Comparison of ENCODE assay signal across 9 cellular contexts in genomic region chr1:41482001-41482765, GRCh38. TPM values are rescaled to one million over a fixed set of nuclear protein-coding genes. Genes with fewer than 3 reads are reported as not detected.
A peak's percentile ranks its signal among the peaks of the same experiment; 100 is the strongest.
DNase-seq lines count a peak whose midpoint lies in the region; ATAC-seq, FAIRE-seq and TF ChIP-seq lines count a peak whose summit lies in the region.
"Had no signal": no experiment of that assay in that cellular context is flagged by ENCODE, and none has a peak within 500 bp of the region (broad histone marks: within the 10 kb centered on the region; RNA-seq: fewer than 3 reads in every experiment).

No MANE protein-coding gene starts in this region.

- WGBS in pancreas, 2 donors = 29 to 36% methylated on average over 18 of the region's 18 CpGs

- H3K27me3 Mint-ChIP-seq in chondrocyte (ENCODE audit: low read depth) = no peaks in the 10 kb centered on the region

- ATAC-seq in DND-41 (ENCODE audit: insufficient read depth, low read depth) = peak; percentile 50; the same call in 2 of the 3 replicates
- peak; percentile 21 to 43 (median 28) for ATAC-seq in pancreas
- no peak for ATAC-seq in GM21367 (IDR thresholded peaks at IDR 0.05; ENCODE audit: unreplicated experiment)

- H3K79me2 ChIP-seq in DND-41 (ENCODE audit: insufficient read depth, low read length) = no peaks in the 10 kb centered on the region

- H3K27me3 ChIP-seq in DND-41 (ENCODE audit: insufficient read depth, low read length, poor library complexity) (peaks cover 8% of the 10 kb centered on the region), pancreas (no peaks in the 10 kb centered on the region)

- 0 out of 2 replicates have a peak, but pooled peaks cover 4% of the 10 kb centered on the region for H3K4me1 ChIP-seq in DND-41 (ENCODE audit: insufficient read depth, low read length)
- H3K4me1 ChIP-seq in pancreas = peaks cover 31 to 41% (median 38%) of the 10 kb centered on the region in 3 donors

- no peak overlapping the region for H3K9ac ChIP-seq in DND-41 (ENCODE audit: low read depth, low read length)

- H3K4me3 ChIP-seq in DND-41 (ENCODE audit: low read depth in 1 of 2, low read length in 2 of 2) = no peak overlapping the region
- H3K4me3 ChIP-seq in pancreas = no peak overlapping the region

- no peak overlapping the region for H2AFZ ChIP-seq in DND-41 (ENCODE audit: low read depth, low read length)

- intact Hi-C loops in pancreas (cut with DNase I) = no loop called here

- peak; percentile 38 for DNase-seq in DND-41
- DNase-seq in NCI-H2196 (lab: John Stamatoyannopoulos, UW; ENCODE audit: unreplicated experiment) = peak; percentile 79
- peak; percentile 86 for DNase-seq in chondrocyte (ENCODE audit: low spot score)
- peak; percentile 60 to 95 (median 82) for DNase-seq in pancreas
- DNase-seq in HTR-8/SVneo (ENCODE audit: insufficient read length, low spot score) = no peak
- DNase-seq in HCEC 1CT = no peak
- no peak for DNase-seq in NCI-H128 (lab: John Stamatoyannopoulos, UW; ENCODE audit: unreplicated experiment)
- DNase-seq: SHP77 had no signal

- H3K27ac Mint-ChIP-seq in chondrocyte (ENCODE audit: unreplicated experiment) = no peak overlapping the region

- H3K36me3 ChIP-seq in DND-41 (ENCODE audit: insufficient read depth, low read length) (no peaks in the 10 kb centered on the region), pancreas (no peaks in the 10 kb centered on the region)

- no peaks in the 10 kb centered on the region for H3K9me3 Mint-ChIP-seq in chondrocyte (ENCODE audit: low read depth)

- H3K4me3 Mint-ChIP-seq in chondrocyte (ENCODE audit: unreplicated experiment) = no peak overlapping the region

- peaks cover 78% of the 10 kb centered on the region for H3K4me1 Mint-ChIP-seq in chondrocyte (ENCODE audit: low read depth)

- FAIRE-seq in pancreas (lab: Jason Lieb, UNC) (no peak), HTR-8/SVneo (lab: Jason Lieb, UNC) (no peak)

- no peaks in the 10 kb centered on the region for H3K36me3 Mint-ChIP-seq in chondrocyte (ENCODE audit: low read depth)

- peaks cover 14% of the 10 kb centered on the region for H4K20me1 ChIP-seq in DND-41 (ENCODE audit: insufficient read depth, low read length)

- no peak for TF ChIP-seq CTCF in DND-41 (IDR thresholded peaks at IDR 0.05; ENCODE audit: borderline replicate concordance, extremely low read depth, low read length, poor library complexity, severe bottlenecking)
- TF ChIP-seq CTCF in chondrocyte (IDR thresholded peaks at IDR 0.05) = no peak
- TF ChIP-seq CTCF in pancreas (IDR thresholded peaks at IDR 0.05) = no peak

- no peak overlapping the region for H3K27ac ChIP-seq in DND-41 (ENCODE audit: low read length)
- H3K27ac ChIP-seq in pancreas = peak overlapping the region in 3 of 4 donors; percentile 33 to 64 (median 37)

- no peak overlapping the region for H3K4me2 ChIP-seq in DND-41 (ENCODE audit: insufficient read depth, low read length)

- no peaks in the 10 kb centered on the region for H3K9me3 ChIP-seq in DND-41 (ENCODE audit: insufficient read depth, low read length, severe bottlenecking)
- H3K9me3 ChIP-seq in pancreas = no peaks in the 10 kb centered on the region

RNA-seq across cellular contexts. Expression of gene EDN2, which starts 2.3 kb away (rescaled TPM):
- total RNA-seq in chondrocyte (0.38 to 4.2 TPM (median 0.80 TPM) in 3 replicates), pancreas (1 to 10 TPM; 1.2 to 3.0 (median 1.6) TPM)
- polyA plus RNA-seq in pancreas = 1 to 10 TPM; 2.9 to 8.3 TPM

Comparison
In these comparisons a context has a peak if more than half of its experiments do, and no peak if none do; other contexts are left out.
1. DNase-seq: peak in DND-41 (single experiment), NCI-H2196 (single experiment), chondrocyte (single experiment) and pancreas (6 of 6); none in HTR-8/SVneo (single experiment), HCEC 1CT (single experiment) and NCI-H128 (single experiment).